Comparison of ENCODE assay signal across 14 cellular contexts in the genomic region with DNA sequence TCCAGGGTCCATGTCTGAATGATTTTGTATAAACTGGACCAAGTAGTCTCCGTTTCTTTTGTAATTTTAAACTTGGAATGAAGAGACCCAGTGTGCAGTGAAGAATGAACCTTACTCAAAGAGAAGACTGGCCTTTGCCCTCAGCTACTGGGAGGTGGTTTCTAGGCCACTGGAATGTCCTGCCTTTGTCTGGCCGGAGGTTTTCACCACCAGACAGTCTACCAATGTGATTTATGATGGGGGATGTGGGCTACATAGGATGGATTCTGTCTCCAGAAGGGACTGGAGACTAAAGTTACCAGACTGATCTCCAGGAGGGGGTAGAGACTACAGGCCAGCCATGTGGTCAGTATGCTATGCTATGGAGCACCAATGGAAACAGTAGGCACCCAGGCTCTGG. TPM values are rescaled to one million over a fixed set of nuclear protein-coding genes. Genes with fewer than 3 reads are reported as not detected.
DNase-seq lines count a peak whose midpoint lies in the region; TF ChIP-seq lines count a peak whose summit lies in the region.
"Had no signal": no experiment of that assay in that cellular context is flagged by ENCODE, and none has a peak within 500 bp of the region (broad histone marks: within the 10 kb centered on the region; RNA-seq: fewer than 3 reads in every experiment).

No MANE protein-coding gene starts in this region.

- DNase-seq in amniotic epithelial cell (ENCODE audit: low read depth), result peak; percentile 68
- peak; percentile 14 for DNase-seq in iris pigment epithelial cell (ENCODE audit: low read depth)
- peak; percentile 28 for DNase-seq in myocyte (ENCODE audit: low read depth)
- no peak for DNase-seq in type B pancreatic cell (ENCODE audit: extremely low spot score, unreplicated experiment)
- no peak for DNase-seq in NCI-H1105 treated with DMSO at 0.1 percent for 48 hours (lab: John Stamatoyannopoulos, UW)
- DNase-seq in RKO (ENCODE audit: low spot score), result no peak
- no peak for DNase-seq in glutamatergic neuron
- DNase-seq: C1 segment of cervical spinal cord, DND-41, GOT3, MG63, NCI-H187, NCI-H226, NCI-H524 treated with DMSO at 0.1 percent for 48 hours had no signal

- H3K4me1 Mint-ChIP-seq in type B pancreatic cell (ENCODE audit: unreplicated experiment), result peaks cover 9% of the 10 kb centered on the region
- H3K4me1 Mint-ChIP-seq in glutamatergic neuron (ENCODE audit: low read depth, unreplicated experiment), result no peaks in the 10 kb centered on the region

- H3K27ac Mint-ChIP-seq in type B pancreatic cell (peak overlapping the region; percentile 64), glutamatergic neuron (ENCODE audit: unreplicated experiment) (no peak overlapping the region)

- no peaks in the 10 kb centered on the region for H3K36me3 Mint-ChIP-seq in type B pancreatic cell
- no peaks in the 10 kb centered on the region for H3K36me3 Mint-ChIP-seq in glutamatergic neuron (ENCODE audit: unreplicated experiment)

- H3K9me3 Mint-ChIP-seq in type B pancreatic cell (no peaks in the 10 kb centered on the region), glutamatergic neuron (ENCODE audit: unreplicated experiment) (peaks cover 1% of the 10 kb centered on the region)

- H3K27me3 Mint-ChIP-seq in type B pancreatic cell (no peaks in the 10 kb centered on the region), glutamatergic neuron (ENCODE audit: unreplicated experiment) (no peaks in the 10 kb centered on the region)

- no peak for TF ChIP-seq CTCF in type B pancreatic cell (conservative IDR thresholded peaks at IDR 0.05)
- TF ChIP-seq CTCF in glutamatergic neuron (IDR thresholded peaks at IDR 0.05; ENCODE audit: partially characterized antibody, unreplicated experiment), result no peak

- H3K4me3 Mint-ChIP-seq in type B pancreatic cell (no peak overlapping the region), glutamatergic neuron (ENCODE audit: unreplicated experiment) (no peak overlapping the region)

RNA-seq across cellular contexts. Expression of a gene that starts 42.8 kb away (rescaled TPM):
- total RNA-seq in myocyte (18.7 and 19.0 TPM in 2 replicates), type B pancreatic cell (ENCODE audit: low replicate concordance) (8.9 and 19.7 TPM in 2 replicates), glutamatergic neuron (ENCODE audit: unreplicated experiment) (4.1 TPM)
- polyA plus RNA-seq in myocyte (2012), result 38.1 TPM

RNA-seq across cellular contexts. Expression of a gene that starts 51.0 kb away (rescaled TPM):
- total RNA-seq in myocyte (66.9 and 79.8 TPM in 2 replicates), type B pancreatic cell (ENCODE audit: low replicate concordance) (77.3 and 109 TPM in 2 replicates), glutamatergic neuron (ENCODE audit: unreplicated experiment) (136 TPM)
- 51.3 TPM for polyA plus RNA-seq in myocyte (2012)

Comparison
In these comparisons a context has a peak if more than half of its experiments do, and no peak if none do; other contexts are left out.
1. DNase-seq: peak in amniotic epithelial cell (single experiment), iris pigment epithelial cell (single experiment) and myocyte (single experiment); none in type B pancreatic cell (single experiment), NCI-H1105 treated with DMSO at 0.1 percent for 48 hours (single experiment), RKO (single experiment) and glutamatergic neuron (single experiment).